1 cellular context compared by ENCODE assay signal in the genomic region with DNA sequence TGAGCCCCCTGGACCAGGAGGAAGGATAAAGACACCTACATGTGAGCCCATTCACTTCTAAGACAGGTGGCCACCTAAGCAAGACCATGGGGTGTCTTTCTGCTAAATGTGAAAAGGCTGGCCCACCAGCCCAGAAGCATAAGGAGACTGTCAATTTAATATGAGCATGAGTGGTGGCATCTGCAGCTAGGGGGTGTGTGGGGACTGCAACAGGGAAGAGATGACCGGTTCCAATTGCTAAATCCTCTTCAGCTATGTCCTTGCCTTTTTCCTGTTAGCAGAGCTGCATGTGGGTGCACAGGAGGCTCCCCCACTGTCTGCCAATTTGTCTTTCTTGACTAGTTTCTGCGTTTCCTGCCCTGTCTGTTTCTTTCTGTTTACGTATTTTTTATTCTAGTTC.
TF ChIP-seq lines count a peak whose summit lies in the region.

No MANE protein-coding gene starts in this region.

TF ChIP-seq in HCT116, 20 proteins besides CTCF, POLR2A, EP300 and RAD21 (continued from another document):
- TF ChIP-seq, protein P1, sequence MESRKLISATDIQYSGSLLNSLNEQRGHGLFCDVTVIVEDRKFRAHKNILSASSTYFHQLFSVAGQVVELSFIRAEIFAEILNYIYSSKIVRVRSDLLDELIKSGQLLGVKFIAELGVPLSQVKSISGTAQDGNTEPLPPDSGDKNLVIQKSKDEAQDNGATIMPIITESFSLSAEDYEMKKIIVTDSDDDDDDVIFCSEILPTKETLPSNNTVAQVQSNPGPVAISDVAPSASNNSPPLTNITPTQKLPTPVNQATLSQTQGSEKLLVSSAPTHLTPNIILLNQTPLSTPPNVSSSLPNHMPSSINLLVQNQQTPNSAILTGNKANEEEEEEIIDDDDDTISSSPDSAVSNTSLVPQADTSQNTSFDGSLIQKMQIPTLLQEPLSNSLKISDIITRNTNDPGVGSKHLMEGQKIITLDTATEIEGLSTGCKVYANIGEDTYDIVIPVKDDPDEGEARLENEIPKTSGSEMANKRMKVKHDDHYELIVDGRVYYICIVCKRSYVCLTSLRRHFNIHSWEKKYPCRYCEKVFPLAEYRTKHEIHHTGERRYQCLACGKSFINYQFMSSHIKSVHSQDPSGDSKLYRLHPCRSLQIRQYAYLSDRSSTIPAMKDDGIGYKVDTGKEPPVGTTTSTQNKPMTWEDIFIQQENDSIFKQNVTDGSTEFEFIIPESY (IDR thresholded peaks at IDR 0.05; ENCODE audit: extremely low read depth, insufficient replicate concordance, low read length): no peak
- TF ChIP-seq CEBPB (IDR thresholded peaks at IDR 0.05; ENCODE audit: low read depth) (no peak), TCF7L2 (IDR thresholded peaks at IDR 0.05; ENCODE audit: borderline replicate concordance, extremely low read depth, insufficient read depth, insufficient read length) (no peak), ZNF274 (IDR thresholded peaks at IDR 0.05; ENCODE audit: low read depth, low read length) (no peak), POLR2AphosphoS5 (IDR thresholded peaks at IDR 0.05; ENCODE audit: low read depth, low read length) (no peak), SP1 (IDR thresholded peaks at IDR 0.05; ENCODE audit: low read depth) (no peak), ELF1 (IDR thresholded peaks at IDR 0.05; ENCODE audit: borderline replicate concordance, low read depth) (no peak), EZH2 (IDR thresholded peaks at IDR 0.05) (no peak), YY1 (IDR thresholded peaks at IDR 0.05; ENCODE audit: extremely low read depth, insufficient replicate concordance, low read depth, low read length) (no peak), SIN3A (IDR thresholded peaks at IDR 0.05; ENCODE audit: low read depth) (no peak), FOSL1 (IDR thresholded peaks at IDR 0.05; ENCODE audit: low read depth) (no peak), ZFX (IDR thresholded peaks at IDR 0.05) (no peak)
- TF ChIP-seq, protein P2, sequence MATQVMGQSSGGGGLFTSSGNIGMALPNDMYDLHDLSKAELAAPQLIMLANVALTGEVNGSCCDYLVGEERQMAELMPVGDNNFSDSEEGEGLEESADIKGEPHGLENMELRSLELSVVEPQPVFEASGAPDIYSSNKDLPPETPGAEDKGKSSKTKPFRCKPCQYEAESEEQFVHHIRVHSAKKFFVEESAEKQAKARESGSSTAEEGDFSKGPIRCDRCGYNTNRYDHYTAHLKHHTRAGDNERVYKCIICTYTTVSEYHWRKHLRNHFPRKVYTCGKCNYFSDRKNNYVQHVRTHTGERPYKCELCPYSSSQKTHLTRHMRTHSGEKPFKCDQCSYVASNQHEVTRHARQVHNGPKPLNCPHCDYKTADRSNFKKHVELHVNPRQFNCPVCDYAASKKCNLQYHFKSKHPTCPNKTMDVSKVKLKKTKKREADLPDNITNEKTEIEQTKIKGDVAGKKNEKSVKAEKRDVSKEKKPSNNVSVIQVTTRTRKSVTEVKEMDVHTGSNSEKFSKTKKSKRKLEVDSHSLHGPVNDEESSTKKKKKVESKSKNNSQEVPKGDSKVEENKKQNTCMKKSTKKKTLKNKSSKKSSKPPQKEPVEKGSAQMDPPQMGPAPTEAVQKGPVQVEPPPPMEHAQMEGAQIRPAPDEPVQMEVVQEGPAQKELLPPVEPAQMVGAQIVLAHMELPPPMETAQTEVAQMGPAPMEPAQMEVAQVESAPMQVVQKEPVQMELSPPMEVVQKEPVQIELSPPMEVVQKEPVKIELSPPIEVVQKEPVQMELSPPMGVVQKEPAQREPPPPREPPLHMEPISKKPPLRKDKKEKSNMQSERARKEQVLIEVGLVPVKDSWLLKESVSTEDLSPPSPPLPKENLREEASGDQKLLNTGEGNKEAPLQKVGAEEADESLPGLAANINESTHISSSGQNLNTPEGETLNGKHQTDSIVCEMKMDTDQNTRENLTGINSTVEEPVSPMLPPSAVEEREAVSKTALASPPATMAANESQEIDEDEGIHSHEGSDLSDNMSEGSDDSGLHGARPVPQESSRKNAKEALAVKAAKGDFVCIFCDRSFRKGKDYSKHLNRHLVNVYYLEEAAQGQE (IDR thresholded peaks at IDR 0.05; ENCODE audit: low read depth): no peak
- TF ChIP-seq, protein P3, sequence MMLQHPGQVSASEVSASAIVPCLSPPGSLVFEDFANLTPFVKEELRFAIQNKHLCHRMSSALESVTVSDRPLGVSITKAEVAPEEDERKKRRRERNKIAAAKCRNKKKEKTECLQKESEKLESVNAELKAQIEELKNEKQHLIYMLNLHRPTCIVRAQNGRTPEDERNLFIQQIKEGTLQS (IDR thresholded peaks at IDR 0.05): no peak
- TF ChIP-seq, protein P4, sequence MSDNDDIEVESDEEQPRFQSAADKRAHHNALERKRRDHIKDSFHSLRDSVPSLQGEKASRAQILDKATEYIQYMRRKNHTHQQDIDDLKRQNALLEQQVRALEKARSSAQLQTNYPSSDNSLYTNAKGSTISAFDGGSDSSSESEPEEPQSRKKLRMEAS (IDR thresholded peaks at IDR 0.05): no peak
TF ChIP-seq in HCT116: peak in this region for 0.
